In the genomic region with DNA sequence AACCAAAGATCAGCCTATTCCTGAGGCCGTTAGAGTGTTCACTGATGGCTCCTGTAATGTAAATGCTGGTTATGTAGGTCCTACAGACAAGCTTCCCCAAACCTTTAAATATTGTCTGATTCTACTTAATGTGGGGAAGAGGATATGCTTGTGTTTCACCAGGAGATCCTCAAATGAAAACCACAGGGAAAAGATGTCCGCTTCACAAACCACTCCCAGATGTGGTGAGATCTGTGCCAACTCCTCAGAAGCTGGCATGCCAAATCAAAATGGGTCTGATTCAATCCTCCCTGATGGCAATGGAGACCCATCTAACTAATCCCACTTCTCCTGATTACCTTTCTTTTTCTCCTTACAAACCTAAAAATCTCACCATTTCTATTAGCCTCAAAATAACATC, we compare ENCODE assay signal across 8 cellular contexts. TPM values are rescaled to one million over a fixed set of nuclear protein-coding genes. Genes with fewer than 3 reads are reported as not detected.
"Had no signal": no experiment of that assay in that cellular context is flagged by ENCODE, and none has a peak within 500 bp of the region (broad histone marks: within the 10 kb centered on the region; RNA-seq: fewer than 3 reads in every experiment).

No MANE protein-coding gene starts in this region.

RNA-seq across cellular contexts. Expression of a gene that starts 15.5 kb away (rescaled TPM):
- total RNA-seq: natural killer cell treated with Interleukin-12 subunit alpha and Interleukin-12 subunit beta and Interleukin-15 and Interleukin-18, amount 100 ng/mL, for 72 hours; osteocyte; posterior vena cava; pulmonary artery endothelial cell; right atrium auricular region; sciatic nerve; smooth muscle cell; ureter had no signal
- polyA plus RNA-seq: smooth muscle cell had no signal
